Comparison of ENCODE assay signal across 15 cellular contexts in genomic region chr16:54431041-54431996, GRCh38.
A peak's percentile ranks its signal among the peaks of the same experiment; 100 is the strongest.
DNase-seq lines count a peak whose midpoint lies in the region; ATAC-seq, FAIRE-seq and TF ChIP-seq lines count a peak whose summit lies in the region.
"Had no signal": no experiment of that assay in that cellular context is flagged by ENCODE, and none has a peak within 500 bp of the region (broad histone marks: within the 10 kb centered on the region; RNA-seq: fewer than 3 reads in every experiment).

No MANE protein-coding gene starts in this region.

- no peak for ATAC-seq in HG02973 (IDR thresholded peaks at IDR 0.05; ENCODE audit: unreplicated experiment)
- ATAC-seq: esophagus mucosa; stimulated activated effector memory CD8-positive, alpha-beta T cell treated with anti-CD3 and anti-CD28 coated beads, Interleukin-12 subunit alpha, Interleukin-12 subunit beta, amount 100 ng/mL, for 72 hours had no signal

- no peak for FAIRE-seq in HTR-8/SVneo (lab: Jason Lieb, UNC)
- FAIRE-seq: GM12891, kidney had no signal

- H3K36me3 Mint-ChIP-seq in activated T-helper 2 cell treated with anti-CD3 and anti-CD28 coated beads, Interferon-gamma antibody, Interleukin-2, Interleukin-4, amounts not matched to agents 10 μg/mL and 5 μg/mL and 100 μg/mL, durations not matched to agents 14 hours and 24 hours and 36 hours (ENCODE audit: low read depth), result no peaks in the 10 kb centered on the region
- peaks cover 8% of the 10 kb centered on the region for H3K36me3 Mint-ChIP-seq in type B pancreatic cell
- H3K36me3 Mint-ChIP-seq: stimulated activated effector memory CD8-positive, alpha-beta T cell treated with anti-CD3 and anti-CD28 coated beads, Interleukin-12 subunit alpha, Interleukin-12 subunit beta, amount 100 ng/mL, for 72 hours had no signal

- intact Hi-C loops in activated T-helper 2 cell treated with anti-CD3 and anti-CD28 coated beads, Interferon-gamma antibody, Interleukin-2, Interleukin-4, amounts not matched to agents 10 μg/mL and 5 μg/mL and 100 μg/mL, durations not matched to agents 14 hours and 24 hours and 36 hours (cut with micrococcal nuclease), result no loop called here

- H3K27me3 Mint-ChIP-seq in activated T-helper 2 cell treated with anti-CD3 and anti-CD28 coated beads, Interferon-gamma antibody, Interleukin-2, Interleukin-4, amounts not matched to agents 10 μg/mL and 5 μg/mL and 100 μg/mL, durations not matched to agents 14 hours and 24 hours and 36 hours (ENCODE audit: low read depth), result peaks cover 27% of the 10 kb centered on the region
- H3K27me3 Mint-ChIP-seq in type B pancreatic cell, result peaks cover 37% of the 10 kb centered on the region

- H3K27ac Mint-ChIP-seq in activated T-helper 2 cell treated with anti-CD3 and anti-CD28 coated beads, Interferon-gamma antibody, Interleukin-2, Interleukin-4, amounts not matched to agents 10 μg/mL and 5 μg/mL and 100 μg/mL, durations not matched to agents 14 hours and 24 hours and 36 hours, result peak overlapping the region; percentile 8
- peak overlapping the region; percentile 11 for H3K27ac Mint-ChIP-seq in type B pancreatic cell
- H3K27ac Mint-ChIP-seq: stimulated activated effector memory CD8-positive, alpha-beta T cell treated with anti-CD3 and anti-CD28 coated beads, Interleukin-12 subunit alpha, Interleukin-12 subunit beta, amount 100 ng/mL, for 72 hours had no signal

- TF ChIP-seq CTCF in type B pancreatic cell (conservative IDR thresholded peaks at IDR 0.05), result no peak

- H3K9me3 Mint-ChIP-seq in activated T-helper 2 cell treated with anti-CD3 and anti-CD28 coated beads, Interferon-gamma antibody, Interleukin-2, Interleukin-4, amounts not matched to agents 10 μg/mL and 5 μg/mL and 100 μg/mL, durations not matched to agents 14 hours and 24 hours and 36 hours, result peaks cover 4% of the 10 kb centered on the region
- peaks cover 11% of the 10 kb centered on the region for H3K9me3 Mint-ChIP-seq in type B pancreatic cell

- DNase-seq in HTR-8/SVneo (ENCODE audit: insufficient read length, low spot score), result peak; percentile 31
- no peak for DNase-seq in activated T-helper 2 cell treated with anti-CD3 and anti-CD28 coated beads, Interferon-gamma antibody, Interleukin-2, Interleukin-4, amounts not matched to agents 10 μg/mL and 5 μg/mL and 100 μg/mL, durations not matched to agents 14 hours and 24 hours and 36 hours (ENCODE audit: low spot score)
- DNase-seq in left kidney (ENCODE audit: low read depth, low spot score), result peak; percentile 14
- DNase-seq in type B pancreatic cell (ENCODE audit: extremely low spot score, unreplicated experiment), result no peak
- no peak for DNase-seq in COR-L47 (lab: John Stamatoyannopoulos, UW)
- no peak for DNase-seq in NCI-H2227 (lab: John Stamatoyannopoulos, UW; ENCODE audit: unreplicated experiment)
- DNase-seq: activated CD4-positive, alpha-beta T cell treated with anti-CD3 and anti-CD28 coated beads for 1 hour; activated T-cell treated with anti-CD3 and anti-CD28 coated beads, Interleukin-2, amount 50 U/mL, for 48 hours; kidney; NCI-H1048; NCI-H526 treated with DMSO at 0.1 percent for 48 hours had no signal

- no peak overlapping the region for H3K4me3 Mint-ChIP-seq in activated T-helper 2 cell treated with anti-CD3 and anti-CD28 coated beads, Interferon-gamma antibody, Interleukin-2, Interleukin-4, amounts not matched to agents 10 μg/mL and 5 μg/mL and 100 μg/mL, durations not matched to agents 14 hours and 24 hours and 36 hours (ENCODE audit: low read depth)
- peak overlapping the region; percentile 65 for H3K4me3 Mint-ChIP-seq in type B pancreatic cell
- H3K4me3 Mint-ChIP-seq: stimulated activated effector memory CD8-positive, alpha-beta T cell treated with anti-CD3 and anti-CD28 coated beads, Interleukin-12 subunit alpha, Interleukin-12 subunit beta, amount 100 ng/mL, for 72 hours had no signal

- peaks cover 12% of the 10 kb centered on the region for H3K4me1 Mint-ChIP-seq in activated T-helper 2 cell treated with anti-CD3 and anti-CD28 coated beads, Interferon-gamma antibody, Interleukin-2, Interleukin-4, amounts not matched to agents 10 μg/mL and 5 μg/mL and 100 μg/mL, durations not matched to agents 14 hours and 24 hours and 36 hours (ENCODE audit: low read depth)
- H3K4me1 Mint-ChIP-seq in type B pancreatic cell (ENCODE audit: unreplicated experiment), result peaks cover 28% of the 10 kb centered on the region
- H3K4me1 Mint-ChIP-seq: stimulated activated effector memory CD8-positive, alpha-beta T cell treated with anti-CD3 and anti-CD28 coated beads, Interleukin-12 subunit alpha, Interleukin-12 subunit beta, amount 100 ng/mL, for 72 hours had no signal

Comparison
In these comparisons a context has a peak if more than half of its experiments do, and no peak if none do; other contexts are left out.
1. DNase-seq: peak in HTR-8/SVneo (single experiment) and left kidney (single experiment); none in activated T-helper 2 cell treated with anti-CD3 and anti-CD28 coated beads, Interferon-gamma antibody, Interleukin-2, Interleukin-4, amounts not matched to agents 10 μg/mL and 5 μg/mL and 100 μg/mL, durations not matched to agents 14 hours and 24 hours and 36 hours (single experiment), type B pancreatic cell (single experiment), COR-L47 (single experiment) and NCI-H2227 (single experiment).